ENCODE assay signal across 1 cellular context in the genomic region with DNA sequence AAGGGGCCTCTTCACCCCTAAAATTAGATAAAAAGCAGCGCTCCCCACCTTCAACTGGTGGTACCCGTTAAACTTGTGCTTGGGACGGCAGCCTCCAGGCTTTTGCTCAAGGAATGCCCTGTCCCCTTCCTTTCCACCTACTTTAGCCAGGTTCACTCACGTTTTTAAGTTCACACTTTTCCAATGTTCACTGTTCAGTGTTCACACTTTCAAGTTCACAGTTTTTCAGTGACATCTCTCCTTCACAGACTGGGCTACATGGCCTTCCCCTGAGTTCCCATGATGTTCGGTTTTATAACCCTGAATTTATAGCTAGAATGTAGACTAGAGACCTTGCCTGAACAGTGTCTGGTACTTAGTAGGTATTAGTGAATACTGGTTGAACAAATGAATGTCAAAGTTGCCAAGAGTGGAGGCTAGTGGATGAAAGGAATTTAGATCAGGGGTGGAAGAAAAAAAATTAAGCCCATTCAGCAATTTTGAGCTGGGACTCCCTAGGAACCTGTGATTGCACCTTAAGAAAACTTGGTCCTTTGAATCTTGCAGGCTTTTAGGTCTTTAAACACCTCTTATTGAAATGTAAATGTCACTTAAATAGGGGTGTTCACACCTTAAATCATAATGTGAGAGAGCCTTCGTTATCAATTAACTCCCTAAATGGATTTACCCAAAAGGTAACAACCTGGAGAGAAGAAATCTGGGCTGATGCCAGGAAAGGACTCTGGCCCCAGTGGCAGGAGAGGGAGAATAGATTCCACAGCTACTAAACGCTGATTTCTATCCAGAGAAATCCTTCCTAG.
TF ChIP-seq lines count a peak whose summit lies in the region.

No MANE protein-coding gene starts in this region.

TF ChIP-seq in HEK293, 187 proteins besides CTCF, POLR2A, EP300 and RAD21 (continued from another document):
- TF ChIP-seq, protein P1, sequence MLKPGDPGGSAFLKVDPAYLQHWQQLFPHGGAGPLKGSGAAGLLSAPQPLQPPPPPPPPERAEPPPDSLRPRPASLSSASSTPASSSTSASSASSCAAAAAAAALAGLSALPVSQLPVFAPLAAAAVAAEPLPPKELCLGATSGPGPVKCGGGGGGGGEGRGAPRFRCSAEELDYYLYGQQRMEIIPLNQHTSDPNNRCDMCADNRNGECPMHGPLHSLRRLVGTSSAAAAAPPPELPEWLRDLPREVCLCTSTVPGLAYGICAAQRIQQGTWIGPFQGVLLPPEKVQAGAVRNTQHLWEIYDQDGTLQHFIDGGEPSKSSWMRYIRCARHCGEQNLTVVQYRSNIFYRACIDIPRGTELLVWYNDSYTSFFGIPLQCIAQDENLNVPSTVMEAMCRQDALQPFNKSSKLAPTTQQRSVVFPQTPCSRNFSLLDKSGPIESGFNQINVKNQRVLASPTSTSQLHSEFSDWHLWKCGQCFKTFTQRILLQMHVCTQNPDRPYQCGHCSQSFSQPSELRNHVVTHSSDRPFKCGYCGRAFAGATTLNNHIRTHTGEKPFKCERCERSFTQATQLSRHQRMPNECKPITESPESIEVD (tag by site-specific recombination; IDR thresholded peaks at IDR 0.05), result no peak
- TF ChIP-seq, protein P2, sequence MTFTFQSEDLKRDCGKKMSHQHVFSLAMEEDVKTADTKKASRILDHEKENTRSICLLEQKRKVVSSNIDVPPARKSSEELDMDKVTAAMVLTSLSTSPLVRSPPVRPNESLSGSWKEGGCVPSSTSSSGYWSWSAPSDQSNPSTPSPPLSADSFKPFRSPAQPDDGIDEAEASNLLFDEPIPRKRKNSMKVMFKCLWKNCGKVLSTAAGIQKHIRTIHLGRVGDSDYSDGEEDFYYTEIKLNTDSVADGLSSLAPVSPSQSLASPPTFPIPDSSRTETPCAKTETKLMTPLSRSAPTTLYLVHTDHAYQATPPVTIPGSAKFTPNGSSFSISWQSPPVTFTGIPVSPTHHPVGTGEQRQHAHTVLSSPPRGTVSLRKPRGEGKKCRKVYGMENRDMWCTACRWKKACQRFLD (tag by site-specific recombination; IDR thresholded peaks at IDR 0.05), result no peak
- TF ChIP-seq ZNF394 (tag by site-specific recombination; IDR thresholded peaks at IDR 0.05; ENCODE audit: borderline replicate concordance) (no peak), ZNF777 (tag by site-specific recombination; IDR thresholded peaks at IDR 0.05; ENCODE audit: borderline replicate concordance) (no peak), ZEB2 (tag by site-specific recombination; IDR thresholded peaks at IDR 0.05) (no peak), ZNF335 (tag by site-specific recombination; conservative IDR thresholded peaks at IDR 0.05) (0 out of 2 replicates have a peak, but pooled peaks have one; percentile 27)
- TF ChIP-seq, protein P3, sequence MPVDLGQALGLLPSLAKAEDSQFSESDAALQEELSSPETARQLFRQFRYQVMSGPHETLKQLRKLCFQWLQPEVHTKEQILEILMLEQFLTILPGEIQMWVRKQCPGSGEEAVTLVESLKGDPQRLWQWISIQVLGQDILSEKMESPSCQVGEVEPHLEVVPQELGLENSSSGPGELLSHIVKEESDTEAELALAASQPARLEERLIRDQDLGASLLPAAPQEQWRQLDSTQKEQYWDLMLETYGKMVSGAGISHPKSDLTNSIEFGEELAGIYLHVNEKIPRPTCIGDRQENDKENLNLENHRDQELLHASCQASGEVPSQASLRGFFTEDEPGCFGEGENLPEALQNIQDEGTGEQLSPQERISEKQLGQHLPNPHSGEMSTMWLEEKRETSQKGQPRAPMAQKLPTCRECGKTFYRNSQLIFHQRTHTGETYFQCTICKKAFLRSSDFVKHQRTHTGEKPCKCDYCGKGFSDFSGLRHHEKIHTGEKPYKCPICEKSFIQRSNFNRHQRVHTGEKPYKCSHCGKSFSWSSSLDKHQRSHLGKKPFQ (tag by site-specific recombination; IDR thresholded peaks at IDR 0.05), result peak; percentile 95
- TF ChIP-seq, protein P4, sequence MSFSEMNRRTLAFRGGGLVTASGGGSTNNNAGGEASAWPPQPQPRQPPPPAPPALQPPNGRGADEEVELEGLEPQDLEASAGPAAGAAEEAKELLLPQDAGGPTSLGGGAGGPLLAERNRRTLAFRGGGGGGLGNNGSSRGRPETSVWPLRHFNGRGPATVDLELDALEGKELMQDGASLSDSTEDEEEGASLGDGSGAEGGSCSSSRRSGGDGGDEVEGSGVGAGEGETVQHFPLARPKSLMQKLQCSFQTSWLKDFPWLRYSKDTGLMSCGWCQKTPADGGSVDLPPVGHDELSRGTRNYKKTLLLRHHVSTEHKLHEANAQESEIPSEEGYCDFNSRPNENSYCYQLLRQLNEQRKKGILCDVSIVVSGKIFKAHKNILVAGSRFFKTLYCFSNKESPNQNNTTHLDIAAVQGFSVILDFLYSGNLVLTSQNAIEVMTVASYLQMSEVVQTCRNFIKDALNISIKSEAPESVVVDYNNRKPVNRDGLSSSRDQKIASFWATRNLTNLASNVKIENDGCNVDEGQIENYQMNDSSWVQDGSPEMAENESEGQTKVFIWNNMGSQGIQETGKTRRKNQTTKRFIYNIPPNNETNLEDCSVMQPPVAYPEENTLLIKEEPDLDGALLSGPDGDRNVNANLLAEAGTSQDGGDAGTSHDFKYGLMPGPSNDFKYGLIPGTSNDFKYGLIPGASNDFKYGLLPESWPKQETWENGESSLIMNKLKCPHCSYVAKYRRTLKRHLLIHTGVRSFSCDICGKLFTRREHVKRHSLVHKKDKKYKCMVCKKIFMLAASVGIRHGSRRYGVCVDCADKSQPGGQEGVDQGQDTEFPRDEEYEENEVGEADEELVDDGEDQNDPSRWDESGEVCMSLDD (tag by site-specific recombination; IDR thresholded peaks at IDR 0.05), result no peak
TF ChIP-seq in HEK293: peak in this region for 4.
